In genomic region chr1:65694933-65695332, GRCh38 we compare ENCODE assay signal across 23 cellular contexts.
"Had no signal": no experiment of that assay in that cellular context is flagged by ENCODE, and none has a peak within 500 bp of the region (broad histone marks: within the 10 kb centered on the region; RNA-seq: fewer than 3 reads in every experiment).

No MANE protein-coding gene starts in this region.

- H2AFZ ChIP-seq: PC-9 had no signal

- ATAC-seq: activated naive CD4-positive, alpha-beta T cell treated with anti-CD3 and anti-CD28 coated beads, Interleukin-2, amount 50 U/mL, for 72 hours; activated naive CD8-positive, alpha-beta T cell treated with anti-CD3 and anti-CD28 coated beads, Interleukin-2, amount 50 U/mL, for 24 hours; activated T-cell treated with anti-CD3 and anti-CD28 coated beads, Interleukin-2, amount 50 U/mL, for 4 hours; T-helper 17 cell had no signal

- H3K4me2 ChIP-seq: PC-9 had no signal

- DNase-seq: activated CD4-positive, alpha-beta memory T cell treated with anti-CD3 and anti-CD28 coated beads for 36 hours; activated CD4-positive, alpha-beta T cell treated with anti-CD3 and anti-CD28 coated beads, Interleukin-2, amount 10 ng/mL, durations not matched to agents 7 days and 5 days; activated CD4-positive, CD25-positive, alpha-beta regulatory T cell; activated CD8-positive, alpha-beta memory T cell treated with anti-CD3 and anti-CD28 coated beads for 24 hours; activated effector memory CD4-positive, alpha-beta T cell treated with anti-CD3 and anti-CD28 coated beads, Interleukin-2, amount 50 U/mL, for 16 hours; activated naive CD4-positive, alpha-beta T cell treated with Interleukin-2 at 50 U/mL for 16 hours; activated naive CD8-positive, alpha-beta T cell treated with anti-CD3 and anti-CD28 coated beads, Interleukin-2, amount 50 U/mL, for 24 hours; activated T-cell treated with anti-CD3 and anti-CD28 coated beads, Interleukin-2, amount 50 U/mL, for 4 hours; brain microvascular endothelial cell; NCI-H1105 treated with DMSO at 0.1 percent for 48 hours; NCI-H1436 treated with DMSO at 0.1 percent for 48 hours; NCI-H187; NCI-H2081; NCI-H510A treated with DMSO at 0.1 percent for 48 hours; NCI-H69; NK-92 treated with Interleukin-12 subunit alpha and Interleukin-12 subunit beta, amount 100 ng/mL, for 24 hours; PC-9; SIG-M5; T-helper 17 cell; T-helper 9 cell had no signal

- H3K4me3 ChIP-seq: cardiac muscle cell, PC-9 had no signal

- H3K36me3 ChIP-seq: brain microvascular endothelial cell, cardiac muscle cell had no signal

- H3K27ac ChIP-seq: brain microvascular endothelial cell, cardiac muscle cell, PC-9, VCaP had no signal

- H3K27me3 ChIP-seq: brain microvascular endothelial cell, cardiac muscle cell had no signal
